34 cellular contexts compared by ENCODE assay signal in the genomic region with DNA sequence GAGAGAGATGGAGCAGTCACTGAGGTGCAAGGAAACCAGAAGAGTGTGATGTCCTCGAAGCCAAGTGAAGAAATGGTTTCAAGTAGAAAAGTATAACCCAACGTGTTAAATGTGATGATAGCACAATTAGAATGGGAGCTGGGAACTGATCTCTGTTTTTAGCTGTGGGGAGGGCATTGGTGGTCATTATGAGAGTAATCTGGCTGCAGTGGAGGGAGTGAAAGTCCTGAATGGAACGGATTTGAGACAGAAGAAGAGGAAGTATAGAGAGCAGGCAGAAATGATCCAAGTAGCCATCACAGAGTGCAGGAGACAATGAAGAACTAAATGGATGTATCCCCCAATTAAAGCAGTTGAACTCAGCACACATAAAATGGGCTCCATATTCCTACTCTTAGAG.
"Had no signal": no experiment of that assay in that cellular context is flagged by ENCODE, and none has a peak within 500 bp of the region (broad histone marks: within the 10 kb centered on the region; RNA-seq: fewer than 3 reads in every experiment).

No MANE protein-coding gene starts in this region.

- H3K9me3 ChIP-seq: adrenal gland, body of pancreas, breast epithelium, Peyer's patch had no signal

- H3K36me3 ChIP-seq: adrenal gland, breast epithelium, Peyer's patch had no signal

- H3K4me3 ChIP-seq: adrenal gland, body of pancreas, breast epithelium, Peyer's patch had no signal

- H3K27ac ChIP-seq: adrenal gland, body of pancreas, breast epithelium, Peyer's patch had no signal

- ATAC-seq: activated CD4-positive, alpha-beta T cell treated with anti-CD3 and anti-CD28 coated beads for 36 hours; activated CD4-positive, CD25-positive, alpha-beta regulatory T cell treated with anti-CD3 and anti-CD28 coated beads, Interleukin-2, amount 50 U/mL, for 24 hours; activated CD8-positive, alpha-beta T cell treated with anti-CD3 and anti-CD28 coated beads, Interleukin-2, amount 10 ng/mL, durations not matched to agents 7 days and 5 days; activated naive CD4-positive, alpha-beta T cell treated with anti-CD3 and anti-CD28 coated beads, Interleukin-2, amount 50 U/mL, for 72 hours; body of pancreas; PC-3; Right ventricle myocardium inferior; SK-N-SH treated with all-trans-retinoic acid at 6 μM for 48 hours; WTC11 had no signal

- DNase-seq: activated CD4-positive, alpha-beta T cell treated with anti-CD3 and anti-CD28 coated beads for 36 hours; activated CD4-positive, alpha-beta T cell treated with anti-CD3 and anti-CD28 coated beads, Interleukin-2, amount 10 ng/mL, durations not matched to agents 7 days and 5 days; activated CD4-positive, alpha-beta T cell treated with anti-CD3 and anti-CD28 coated beads, Interleukin-2, amount 50 U/mL, for 48 hours; activated CD8-positive, alpha-beta T cell treated with anti-CD3 and anti-CD28 coated beads, Interleukin-2, amount 10 ng/mL, durations not matched to agents 7 days and 5 days; activated gamma-delta T cell treated with Interleukin-2 at 50 U/mL for 16 hours; activated naive CD4-positive, alpha-beta T cell treated with anti-CD3 and anti-CD28 coated beads for 36 hours; activated T-cell treated with anti-CD3 and anti-CD28 coated beads, Interleukin-2, amount 50 U/mL, for 24 hours; adrenal gland; body of pancreas; caudate nucleus; cerebellar nuclear complex; NCI-H1092 treated with DMSO at 0.1 percent for 48 hours; NCI-H1417; NCI-H146; NCI-H187; NCI-H2029 treated with DMSO at 0.1 percent for 48 hours; NCI-H2107; NCI-H2171; NCI-H510A; NCI-H526; NCI-H748 treated with DMSO at 0.1 percent for 48 hours; NK-92 treated with Interleukin-12 subunit alpha and Interleukin-12 subunit beta, amount 100 ng/mL, for 24 hours; PC-3; Peyer's patch; RPMI8226; SIG-M5; SW 1271; T1000 had no signal

- H3K27me3 ChIP-seq: adrenal gland, body of pancreas, breast epithelium, Peyer's patch had no signal

- H3K4me1 ChIP-seq: adrenal gland, breast epithelium, Peyer's patch had no signal
